Comparison of ENCODE assay signal across 26 cellular contexts in genomic region chr22:24409707-24410106, GRCh38. TPM values are rescaled to one million over a fixed set of nuclear protein-coding genes. Genes with fewer than 3 reads are reported as not detected.
DNase-seq lines count a peak whose midpoint lies in the region; ATAC-seq and TF ChIP-seq lines count a peak whose summit lies in the region.
"Had no signal": no experiment of that assay in that cellular context is flagged by ENCODE, and none has a peak within 500 bp of the region (broad histone marks: within the 10 kb centered on the region; RNA-seq: fewer than 3 reads in every experiment).

No MANE protein-coding gene starts in this region.

- peaks cover 33% of the 10 kb centered on the region for H3K4me1 Mint-ChIP-seq in activated CD4-positive, alpha-beta T cell treated with anti-CD3 and anti-CD28 coated beads for 36 hours
- H3K4me1 Mint-ChIP-seq in activated T-helper 17 cell treated with anti-CD3 and anti-CD28 coated beads, Interleukin-2, amount 50 U/mL, for 72 hours, result peaks cover 13% of the 10 kb centered on the region
- H3K4me1 Mint-ChIP-seq in immature natural killer cell, result peaks cover 46 to 50% of the 10 kb centered on the region in 2 donors

- H3K27me3 ChIP-seq in KMS-11 (ENCODE audit: insufficient read depth, low read depth), result no peaks in the 10 kb centered on the region
- H3K27me3 ChIP-seq: upper lobe of left lung had no signal

- H3K36me3 ChIP-seq in KMS-11 (ENCODE audit: insufficient read depth), result no peaks in the 10 kb centered on the region

- peaks cover 34% of the 10 kb centered on the region for H3K4me1 ChIP-seq in KMS-11 (ENCODE audit: low read depth, poor library complexity, severe bottlenecking)

- H2AFZ ChIP-seq in KMS-11 (ENCODE audit: low read depth), result no peak overlapping the region
- H2AFZ ChIP-seq: GM23338 had no signal

- H3K9ac ChIP-seq in KMS-11, result no peak overlapping the region

- no peaks in the 10 kb centered on the region for H3K9me3 Mint-ChIP-seq in activated CD4-positive, alpha-beta T cell treated with anti-CD3 and anti-CD28 coated beads for 36 hours (ENCODE audit: low read depth)
- no peaks in the 10 kb centered on the region for H3K9me3 Mint-ChIP-seq in activated T-helper 17 cell treated with anti-CD3 and anti-CD28 coated beads, Interleukin-2, amount 50 U/mL, for 72 hours
- no peaks in the 10 kb centered on the region for H3K9me3 Mint-ChIP-seq in immature natural killer cell
- H3K9me3 Mint-ChIP-seq: GM23338, naive B cell had no signal

- CTCF ChIA-PET in activated CD4-positive, alpha-beta T cell treated with anti-CD3 and anti-CD28 coated beads for 36 hours (lab: Charles Lee), result interaction anchor here (0.5 to 0.7 kb wide), 3 partner anchors 19 to 1167 kb away, joined by 3 read pairs; no protein-coding TSS in a partner anchor

- H3K4me3 Mint-ChIP-seq in activated CD4-positive, alpha-beta T cell treated with anti-CD3 and anti-CD28 coated beads for 36 hours, result no peak overlapping the region
- no peak overlapping the region for H3K4me3 Mint-ChIP-seq in activated T-helper 17 cell treated with anti-CD3 and anti-CD28 coated beads, Interleukin-2, amount 50 U/mL, for 72 hours
- peak overlapping the region in 3 of 5 donors; percentile 3 to 75 (median 46) for H3K4me3 Mint-ChIP-seq in immature natural killer cell
- H3K4me3 Mint-ChIP-seq: GM23338, naive B cell had no signal

- DNase-seq in activated CD4-positive, alpha-beta T cell treated with anti-CD3 and anti-CD28 coated beads for 36 hours, result no peak
- no peak for DNase-seq in activated CD4-positive, alpha-beta T cell treated with anti-CD3 and anti-CD28 coated beads for 4 hours
- DNase-seq in immature natural killer cell (no peak), AML-193 (lab: John Stamatoyannopoulos, UW) (no peak), COLO829 (ENCODE audit: low spot score) (no peak), cerebellar nuclear complex (lab: John Stamatoyannopoulos, UW) (no peak)
- DNase-seq: activated naive CD4-positive, alpha-beta T cell; aorta; caudate nucleus; DMS53; naive B cell; NCI-H1048; NCI-H187; NCI-H526; RPMI8226; small intestine; stimulated activated CD4-positive, alpha-beta T cell treated with anti-CD3 and anti-CD28 coated beads, Interleukin-2, amount 100 ng/mL, for 24 hours; upper lobe of left lung had no signal

- POLR2A ChIA-PET in activated CD4-positive, alpha-beta T cell treated with anti-CD3 and anti-CD28 coated beads for 36 hours (lab: Charles Lee), result no interaction called here

- no peak for ATAC-seq in activated CD4-positive, alpha-beta T cell treated with anti-CD3 and anti-CD28 coated beads for 36 hours
- ATAC-seq in activated T-helper 17 cell treated with anti-CD3 and anti-CD28 coated beads, Interleukin-2, amount 50 U/mL, for 72 hours (replicated peaks), result peak; percentile 13
- ATAC-seq: GM23338, K562, left lobe of liver had no signal

- no peaks in the 10 kb centered on the region for H3K27me3 Mint-ChIP-seq in activated CD4-positive, alpha-beta T cell treated with anti-CD3 and anti-CD28 coated beads for 36 hours
- no peaks in the 10 kb centered on the region for H3K27me3 Mint-ChIP-seq in activated T-helper 17 cell treated with anti-CD3 and anti-CD28 coated beads, Interleukin-2, amount 50 U/mL, for 72 hours
- H3K27me3 Mint-ChIP-seq in immature natural killer cell (ENCODE audit: low read depth in 3 of 3), result peaks cover 0 to 12% (median 4%) of the 10 kb centered on the region in 3 donors
- H3K27me3 Mint-ChIP-seq: naive B cell had no signal

- peaks cover 5% of the 10 kb centered on the region for H3K36me3 Mint-ChIP-seq in activated CD4-positive, alpha-beta T cell treated with anti-CD3 and anti-CD28 coated beads for 36 hours (ENCODE audit: low read depth)
- peaks cover 40% of the 10 kb centered on the region for H3K36me3 Mint-ChIP-seq in activated T-helper 17 cell treated with anti-CD3 and anti-CD28 coated beads, Interleukin-2, amount 50 U/mL, for 72 hours (ENCODE audit: low read depth)
- H3K36me3 Mint-ChIP-seq in immature natural killer cell, result peaks cover 0 to 7% (median 0%) of the 10 kb centered on the region in 3 donors

- H3K4me2 ChIP-seq in KMS-11, result peak overlapping the region; percentile 11; the same call in 1 of the 2 replicates
- H3K4me2 ChIP-seq: GM23338 had no signal

- intact Hi-C loops in activated CD4-positive, alpha-beta T cell treated with anti-CD3 and anti-CD28 coated beads for 36 hours (cut with DNase I, micrococcal nuclease), result loop anchor here in 1 of 2 experiments (2.0 kb wide), 1 partner anchor 73 kb away; no protein-coding TSS in a partner anchor

- TF ChIP-seq CTCF in KMS-11 (conservative IDR thresholded peaks at IDR 0.05; ENCODE audit: low read depth, low read length), result no peak

- H3K4me3 ChIP-seq in KMS-11 (IDR thresholded peaks at IDR 0.05; ENCODE audit: insufficient read depth, low read depth, low read length), result no peak overlapping the region
- H3K4me3 ChIP-seq: GM23338, K562, SK-N-MC, upper lobe of left lung had no signal

- H4K20me1 ChIP-seq in KMS-11 (ENCODE audit: insufficient read depth), result no peaks in the 10 kb centered on the region

- H3K27ac ChIP-seq in KMS-11, result peak overlapping the region; percentile 38; the same call in 1 of the 2 replicates
- H3K27ac ChIP-seq: 22Rv1, SK-N-MC, upper lobe of left lung had no signal

- peak overlapping the region; percentile 42 for H3K27ac Mint-ChIP-seq in activated CD4-positive, alpha-beta T cell treated with anti-CD3 and anti-CD28 coated beads for 36 hours
- peak overlapping the region; percentile 78 for H3K27ac Mint-ChIP-seq in activated T-helper 17 cell treated with anti-CD3 and anti-CD28 coated beads, Interleukin-2, amount 50 U/mL, for 72 hours
- peak overlapping the region in 4 of 6 donors; percentile 74 to 86 (median 78) for H3K27ac Mint-ChIP-seq in immature natural killer cell

- H3K79me2 ChIP-seq in KMS-11 (ENCODE audit: insufficient read depth, low read depth), result no peaks in the 10 kb centered on the region

RNA-seq across cellular contexts. Expression of gene ADORA2A, which starts 17.7 kb away (rescaled TPM):
- total RNA-seq in activated CD4-positive, alpha-beta T cell treated with anti-CD3 and anti-CD28 coated beads for 36 hours, result 10 to 100 TPM; 30.6 to 31.3 TPM
- total RNA-seq in activated T-helper 17 cell treated with anti-CD3 and anti-CD28 coated beads, Interleukin-2, amount 50 U/mL, for 72 hours, result 10 to 100 TPM; 25.9 to 47.8 TPM
- 1 to 10 TPM; 4.6 to 6.8 (median 5.3) TPM for polyA plus RNA-seq in immature natural killer cell
- total RNA-seq: epithelial cell of proximal tubule had no signal

Comparison
In these comparisons a context has a peak if more than half of its experiments do, and no peak if none do; other contexts are left out.
1. H3K4me3 Mint-ChIP-seq: peak in immature natural killer cell (3 of 5); none in activated CD4-positive, alpha-beta T cell treated with anti-CD3 and anti-CD28 coated beads for 36 hours (single experiment) and activated T-helper 17 cell treated with anti-CD3 and anti-CD28 coated beads, Interleukin-2, amount 50 U/mL, for 72 hours (single experiment).
2. Peak in every context shown above with its lines, with median percentiles within 50 percentile points of each other: H3K27ac Mint-ChIP-seq.